In genomic region chr22:39524089-39524752, GRCh38 we compare ENCODE assay signal across 1 cellular context.
TF ChIP-seq lines count a peak whose summit lies in the region.

No MANE protein-coding gene starts in this region.

TF ChIP-seq in HepG2, 621 proteins besides CTCF, POLR2A, EP300 and RAD21 (continues in another document):
- TF ChIP-seq MTA1 (CRISPR knock-in tag; IDR thresholded peaks at IDR 0.05; ENCODE audit: borderline replicate concordance) (no peak), SSRP1 (CRISPR knock-in tag; IDR thresholded peaks at IDR 0.05) (peak; percentile 68; the same call in 1 of the 2 replicates), ZNF431 (CRISPR knock-in tag; IDR thresholded peaks at IDR 0.05; ENCODE audit: borderline replicate concordance, low read depth) (no peak), NFE2 (CRISPR knock-in tag; IDR thresholded peaks at IDR 0.05) (no peak), XBP1 (CRISPR knock-in tag; IDR thresholded peaks at IDR 0.05) (no peak), ZFP91 (CRISPR knock-in tag; IDR thresholded peaks at IDR 0.05; ENCODE audit: borderline replicate concordance) (0 out of 2 replicates have a peak, but pooled peaks have one; percentile 13), ZNF605 (CRISPR knock-in tag; IDR thresholded peaks at IDR 0.05) (0 out of 2 replicates have a peak, but pooled peaks have one; percentile 25), ZNF710 (CRISPR knock-in tag; IDR thresholded peaks at IDR 0.05; ENCODE audit: borderline replicate concordance) (0 out of 2 replicates have a peak, but pooled peaks have one; percentile 9), NFKB2 (CRISPR knock-in tag; IDR thresholded peaks at IDR 0.05; ENCODE audit: borderline replicate concordance) (peak; percentile 31; the same call in 1 of the 2 replicates), TP53 (CRISPR knock-in tag; conservative IDR thresholded peaks at IDR 0.05) (no peak), HIC2 (CRISPR knock-in tag; IDR thresholded peaks at IDR 0.05; ENCODE audit: low read depth) (peak; percentile 34; the same call in 1 of the 2 replicates), ZNF274 (CRISPR knock-in tag; IDR thresholded peaks at IDR 0.05) (no peak), RBM22 (optimal IDR thresholded peaks at IDR 0.05; ENCODE audit: low read length) (peak; percentile 62), SNRNP70 (IDR thresholded peaks at IDR 0.05; ENCODE audit: low read depth, low read length) (no peak), SRY (CRISPR knock-in tag; IDR thresholded peaks at IDR 0.05) (peak; percentile 32; the same call in 1 of the 2 replicates), EEA1 (CRISPR knock-in tag; IDR thresholded peaks at IDR 0.05; ENCODE audit: borderline replicate concordance) (0 out of 2 replicates have a peak, but pooled peaks have one; percentile 36), ZNF263 (CRISPR knock-in tag; IDR thresholded peaks at IDR 0.05) (peak; percentile 97), TIGD3 (CRISPR knock-in tag; IDR thresholded peaks at IDR 0.05; ENCODE audit: borderline replicate concordance) (0 out of 2 replicates have a peak, but pooled peaks have one; percentile 61), MEIS2 (CRISPR knock-in tag; IDR thresholded peaks at IDR 0.05) (no peak), RBFOX2 (IDR thresholded peaks at IDR 0.05; ENCODE audit: low read depth, low read length) (peak; percentile 48), ZNF124 (CRISPR knock-in tag; IDR thresholded peaks at IDR 0.05) (no peak), TBX3 (IDR thresholded peaks at IDR 0.05; ENCODE audit: borderline replicate concordance) (no peak), ZNF329 (CRISPR knock-in tag; IDR thresholded peaks at IDR 0.05; ENCODE audit: low read depth) (no peak), GLI4 (CRISPR knock-in tag; IDR thresholded peaks at IDR 0.05; ENCODE audit: borderline replicate concordance) (no peak), POGK (CRISPR knock-in tag; conservative IDR thresholded peaks at IDR 0.05) (peak; percentile 40; the same call in 1 of the 2 replicates), ZNF777 (CRISPR knock-in tag; IDR thresholded peaks at IDR 0.05) (no peak), SKIL (CRISPR knock-in tag; IDR thresholded peaks at IDR 0.05; ENCODE audit: borderline replicate concordance) (no peak), IRF9 (CRISPR knock-in tag; IDR thresholded peaks at IDR 0.05; ENCODE audit: borderline replicate concordance) (0 out of 2 replicates have a peak, but pooled peaks have one; percentile 19), ZNF687 (CRISPR knock-in tag; IDR thresholded peaks at IDR 0.05) (peak; percentile 43), KDM5B (CRISPR knock-in tag; IDR thresholded peaks at IDR 0.05; ENCODE audit: borderline replicate concordance) (no peak), POLR2G (IDR thresholded peaks at IDR 0.05; ENCODE audit: low read depth, low read length) (peak; percentile 57), ZNF597 (CRISPR knock-in tag; IDR thresholded peaks at IDR 0.05) (no peak), PLSCR1 (CRISPR knock-in tag; IDR thresholded peaks at IDR 0.05; ENCODE audit: borderline replicate concordance) (no peak), HMGXB4 (CRISPR knock-in tag; IDR thresholded peaks at IDR 0.05; ENCODE audit: borderline replicate concordance in 1 of 2, low read depth in 1 of 2) (no peak), ZSCAN31 (CRISPR knock-in tag; IDR thresholded peaks at IDR 0.05; ENCODE audit: low read depth) (0 out of 2 replicates have a peak, but pooled peaks have one; percentile 24)
